ENCODE assay signal across 16 cellular contexts in the genomic region with DNA sequence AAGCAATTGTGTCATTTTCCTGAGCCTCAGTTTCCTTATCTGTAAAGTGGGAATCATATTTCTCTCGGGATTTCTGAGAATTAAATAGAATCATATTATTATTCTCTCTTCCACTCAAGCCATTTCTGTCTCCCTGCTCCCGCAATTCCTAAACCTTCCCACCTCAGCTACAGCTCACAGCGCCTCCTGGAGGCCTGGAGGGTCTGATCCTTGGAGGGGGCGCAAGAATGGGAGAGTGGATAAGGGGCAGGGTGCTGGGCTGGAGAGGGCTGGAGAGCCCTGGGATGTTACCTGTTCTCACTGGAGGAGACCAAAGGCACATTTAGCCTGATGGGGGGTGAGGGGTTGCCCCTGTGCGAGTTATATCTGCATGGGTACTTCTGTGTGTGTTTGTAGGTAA. TPM values are rescaled to one million over a fixed set of nuclear protein-coding genes. Genes with fewer than 3 reads are reported as not detected.
DNase-seq lines count a peak whose midpoint lies in the region; ATAC-seq lines count a peak whose summit lies in the region.
"Had no signal": no experiment of that assay in that cellular context is flagged by ENCODE, and none has a peak within 500 bp of the region (broad histone marks: within the 10 kb centered on the region; RNA-seq: fewer than 3 reads in every experiment).

No MANE protein-coding gene starts in this region.

- peak; percentile 33 for DNase-seq in DMS 273 (lab: John Stamatoyannopoulos, UW; ENCODE audit: unreplicated experiment)
- DNase-seq in DMS 273 treated with DMSO at 0.1 percent for 48 hours (lab: John Stamatoyannopoulos, UW), result no peak
- peak; percentile 78 for DNase-seq in H7
- DNase-seq in SK-MEL-5 (ENCODE audit: low read depth, low spot score), result peak; percentile 14
- DNase-seq in iPS-NIHi11 (ENCODE audit: low spot score), result peak; percentile 55
- no peak for DNase-seq in RPMI8226
- DNase-seq in activated CD4-positive, CD25-positive, alpha-beta regulatory T cell treated with anti-CD3 and anti-CD28 coated beads, Interleukin-2, amount 50 U/mL, for 72 hours, result no peak
- DNase-seq: 8988T, activated gamma-delta T cell, NCI-H226, occipital lobe had no signal

- no peak overlapping the region for H3K4me3 ChIP-seq in H7 (ENCODE audit: insufficient read depth, low read depth, low read length)
- H3K4me3 ChIP-seq: skin epidermis had no signal

- H3K36me3 ChIP-seq in H7 (replicated peaks; ENCODE audit: control insufficient read depth, insufficient read depth, low read length), result no peaks in the 10 kb centered on the region

- in situ Hi-C loops in SK-MEL-5 (cut with HindIII; ENCODE audit: low pct_unique_long_range_greater_than_20kb, low sequenced_read_pairs), result no loop called here

- no peaks in the 10 kb centered on the region for H3K27me3 ChIP-seq in H7 (ENCODE audit: control insufficient read depth, insufficient read depth, low read length)

- ATAC-seq in HG03520 (IDR thresholded peaks at IDR 0.05; ENCODE audit: unreplicated experiment), result no peak

RNA-seq across cellular contexts. Expression of gene CYP2S1, which starts 31.1 kb away (rescaled TPM):
- 60.4 and 108 TPM in 2 replicates for total RNA-seq in H7 (2014; rRNA removed; shearing (Covaris generic))
- not detected in 2 replicates for total RNA-seq in SK-MEL-5 (2014; rRNA removed; shearing (Covaris generic))
- polyA plus RNA-seq in SK-MEL-5 (2015; cell fraction: cytosol; rRNA removed), result 0.10 TPM in 1 of 2 replicates, not detected in the other
- 1.5 TPM in 1 of 2 replicates, not detected in the other for polyA plus RNA-seq in SK-MEL-5 (2015; cell fraction: nucleus; rRNA removed)
- total RNA-seq: activated CD8-positive, alpha-beta memory T cell treated with anti-CD3 and anti-CD28 coated beads for 36 hours had no signal

RNA-seq across cellular contexts. Expression of gene CYP2F1, which starts 47.7 kb away (rescaled TPM):
- total RNA-seq in H7 (2014; rRNA removed; shearing (Covaris generic)), result 0.24 and 0.30 TPM in 2 replicates
- not detected in 2 replicates for total RNA-seq in SK-MEL-5 (2014; rRNA removed; shearing (Covaris generic))
- polyA plus RNA-seq in SK-MEL-5 (2015; cell fraction: cytosol; rRNA removed), result not detected in 2 replicates
- not detected in 2 replicates for polyA plus RNA-seq in SK-MEL-5 (2015; cell fraction: nucleus; rRNA removed)
- total RNA-seq: activated CD8-positive, alpha-beta memory T cell treated with anti-CD3 and anti-CD28 coated beads for 36 hours; fibroblast of villous mesenchyme; mesothelial cell of epicardium; occipital lobe had no signal

RNA-seq across cellular contexts. Expression of gene AXL, which starts 57.1 kb away (rescaled TPM):
- total RNA-seq in H7 (2014; rRNA removed; shearing (Covaris generic)), result 23.3 and 26.8 TPM in 2 replicates
- total RNA-seq in SK-MEL-5 (2014; rRNA removed; shearing (Covaris generic)), result 0.03 TPM in 1 of 2 replicates, not detected in the other
- polyA plus RNA-seq in SK-MEL-5 (2015; cell fraction: cytosol; rRNA removed), result 0.14 TPM in 1 of 2 replicates, not detected in the other
- not detected in 2 replicates for polyA plus RNA-seq in SK-MEL-5 (2015; cell fraction: nucleus; rRNA removed)

Comparison
In these comparisons a context has a peak if more than half of its experiments do, and no peak if none do; other contexts are left out.
1. DNase-seq: peak in DMS 273 (single experiment), H7 (single experiment), SK-MEL-5 (single experiment) and iPS-NIHi11 (single experiment); none in DMS 273 treated with DMSO at 0.1 percent for 48 hours (single experiment), RPMI8226 (single experiment) and activated CD4-positive, CD25-positive, alpha-beta regulatory T cell treated with anti-CD3 and anti-CD28 coated beads, Interleukin-2, amount 50 U/mL, for 72 hours (single experiment).
2. RNA of gene CYP2S1, which starts 31.1 kb away (total RNA-seq): 60.4 to 108 TPM in H7; not detected in SK-MEL-5; every median in the first group is over 10 times any median in the second.
3. RNA of gene AXL, which starts 57.1 kb away (total RNA-seq): 23.3 to 26.8 TPM in H7; 0.03 TPM in SK-MEL-5; every median in the first group is over 10 times any median in the second.